In genomic region chr21:42164064-42164789, GRCh38 we compare ENCODE assay signal across 2 cellular contexts.
TF ChIP-seq lines count a peak whose summit lies in the region.

No MANE protein-coding gene starts in this region.

TF ChIP-seq in HCT116, 20 proteins besides CTCF, POLR2A, EP300 and RAD21:
- TF ChIP-seq, protein P1, sequence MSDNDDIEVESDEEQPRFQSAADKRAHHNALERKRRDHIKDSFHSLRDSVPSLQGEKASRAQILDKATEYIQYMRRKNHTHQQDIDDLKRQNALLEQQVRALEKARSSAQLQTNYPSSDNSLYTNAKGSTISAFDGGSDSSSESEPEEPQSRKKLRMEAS (IDR thresholded peaks at IDR 0.05) = no peak
- TF ChIP-seq, protein P2, sequence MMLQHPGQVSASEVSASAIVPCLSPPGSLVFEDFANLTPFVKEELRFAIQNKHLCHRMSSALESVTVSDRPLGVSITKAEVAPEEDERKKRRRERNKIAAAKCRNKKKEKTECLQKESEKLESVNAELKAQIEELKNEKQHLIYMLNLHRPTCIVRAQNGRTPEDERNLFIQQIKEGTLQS (IDR thresholded peaks at IDR 0.05) = no peak
- no peak for TF ChIP-seq TCF7L2 (IDR thresholded peaks at IDR 0.05; ENCODE audit: borderline replicate concordance, extremely low read depth, insufficient read depth, insufficient read length)
- TF ChIP-seq POLR2AphosphoS5 (IDR thresholded peaks at IDR 0.05; ENCODE audit: low read depth, low read length) = no peak
- no peak for TF ChIP-seq EZH2phosphoT487 (IDR thresholded peaks at IDR 0.05; ENCODE audit: borderline replicate concordance)
- TF ChIP-seq CEBPB (IDR thresholded peaks at IDR 0.05; ENCODE audit: low read depth) = no peak
- TF ChIP-seq EZH2 (IDR thresholded peaks at IDR 0.05) = no peak
- TF ChIP-seq FOSL1 (IDR thresholded peaks at IDR 0.05; ENCODE audit: low read depth) = no peak
- no peak for TF ChIP-seq SRF (IDR thresholded peaks at IDR 0.05; ENCODE audit: low read depth)
- TF ChIP-seq EGR1 (IDR thresholded peaks at IDR 0.05; ENCODE audit: low read depth) = no peak
- no peak for TF ChIP-seq YY1 (IDR thresholded peaks at IDR 0.05; ENCODE audit: extremely low read depth, insufficient replicate concordance, low read depth, low read length)
- no peak for TF ChIP-seq SIN3A (IDR thresholded peaks at IDR 0.05; ENCODE audit: low read depth)
- TF ChIP-seq ZBTB33 (IDR thresholded peaks at IDR 0.05; ENCODE audit: extremely low read depth, insufficient replicate concordance, low read length) = no peak
- TF ChIP-seq ZFX (IDR thresholded peaks at IDR 0.05) = no peak
- no peak for TF ChIP-seq JUND (IDR thresholded peaks at IDR 0.05)
- TF ChIP-seq CBX3 (IDR thresholded peaks at IDR 0.05; ENCODE audit: low read depth) = no peak
- no peak for TF ChIP-seq ZNF274 (IDR thresholded peaks at IDR 0.05; ENCODE audit: low read depth, low read length)

TF ChIP-seq in GM12878, 131 proteins besides CTCF, POLR2A, EP300 and RAD21:
- TF ChIP-seq, protein P3, sequence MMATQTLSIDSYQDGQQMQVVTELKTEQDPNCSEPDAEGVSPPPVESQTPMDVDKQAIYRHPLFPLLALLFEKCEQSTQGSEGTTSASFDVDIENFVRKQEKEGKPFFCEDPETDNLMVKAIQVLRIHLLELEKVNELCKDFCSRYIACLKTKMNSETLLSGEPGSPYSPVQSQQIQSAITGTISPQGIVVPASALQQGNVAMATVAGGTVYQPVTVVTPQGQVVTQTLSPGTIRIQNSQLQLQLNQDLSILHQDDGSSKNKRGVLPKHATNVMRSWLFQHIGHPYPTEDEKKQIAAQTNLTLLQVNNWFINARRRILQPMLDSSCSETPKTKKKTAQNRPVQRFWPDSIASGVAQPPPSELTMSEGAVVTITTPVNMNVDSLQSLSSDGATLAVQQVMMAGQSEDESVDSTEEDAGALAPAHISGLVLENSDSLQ (IDR thresholded peaks at IDR 0.05) = peak; percentile 75
- TF ChIP-seq ZNF24 (IDR thresholded peaks at IDR 0.05) (no peak), PBX3 (IDR thresholded peaks at IDR 0.05; ENCODE audit: insufficient replicate concordance, low read depth, low read length) (peak; percentile 55), WRNIP1 (IDR thresholded peaks at IDR 0.05; ENCODE audit: borderline replicate concordance, low read depth, low read length) (0 out of 2 replicates have a peak, but pooled peaks have one; percentile 59), SMC3 (IDR thresholded peaks at IDR 0.05; ENCODE audit: borderline replicate concordance, low read length) (peak; percentile 94), SMARCA5 (IDR thresholded peaks at IDR 0.05) (peak; percentile 37; the same call in 1 of the 2 replicates), SPI1 (IDR thresholded peaks at IDR 0.05; ENCODE audit: borderline replicate concordance, insufficient read depth, low read depth, low read length) (no peak), NR2F1 (conservative IDR thresholded peaks at IDR 0.05) (peak; percentile 63), RUNX3 (IDR thresholded peaks at IDR 0.05; ENCODE audit: low read length) (no peak), YY1 (IDR thresholded peaks at IDR 0.05; ENCODE audit: low read depth, low read length) (peak; percentile 69), IKZF1 (conservative IDR thresholded peaks at IDR 0.05) (0 out of 2 replicates have a peak, but pooled peaks have one; percentile 12), PAX5 (IDR thresholded peaks at IDR 0.05; ENCODE audit: borderline replicate concordance, low read depth, low read length) (peak; percentile 55; the same call in 1 of the 2 replicates)
